ENCODE assay signal across 8 cellular contexts in the genomic region with DNA sequence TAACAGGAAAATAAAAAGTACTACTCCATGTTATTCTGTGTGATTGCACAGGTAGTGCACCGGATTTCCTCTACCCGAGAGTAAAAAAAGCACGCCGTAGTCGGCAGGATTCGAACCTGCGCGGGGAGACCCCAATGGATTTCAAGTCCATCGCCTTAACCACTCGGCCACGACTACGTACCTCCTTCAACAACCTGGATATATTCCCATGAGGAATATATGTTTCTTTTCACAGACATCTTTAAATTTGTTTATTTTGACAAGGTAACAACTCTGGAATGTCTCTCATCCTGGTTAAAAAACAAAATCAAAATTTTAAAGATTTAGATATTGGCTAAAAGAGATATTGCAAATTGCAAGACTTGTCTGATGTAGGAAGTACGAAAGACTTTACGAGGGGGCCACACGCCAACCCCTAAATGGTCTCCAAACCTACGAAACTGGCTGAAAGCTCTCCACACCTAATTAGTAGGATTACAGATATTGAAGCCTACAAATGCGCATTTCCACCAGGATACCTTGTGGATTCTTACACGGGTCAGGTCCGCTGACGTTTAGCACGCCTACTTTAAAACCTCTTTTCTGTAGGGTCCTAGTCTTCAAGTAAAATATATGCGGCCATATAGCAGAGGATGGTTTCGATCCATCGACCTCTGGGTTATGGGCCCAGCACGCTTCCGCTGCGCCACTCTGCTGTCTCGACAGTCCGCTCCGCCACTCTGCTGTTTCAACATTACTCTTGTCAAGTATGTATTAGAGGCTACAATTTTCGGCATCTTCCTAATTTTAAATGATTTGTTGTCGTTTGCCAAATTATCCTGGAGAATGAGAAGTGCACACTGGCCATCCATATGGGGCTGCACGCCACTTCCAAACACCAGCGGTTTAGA. TPM values are rescaled to one million over a fixed set of nuclear protein-coding genes. Genes with fewer than 3 reads are reported as not detected.
DNase-seq lines count a peak whose midpoint lies in the region; ATAC-seq lines count a peak whose summit lies in the region.

No MANE protein-coding gene starts in this region.

- POLR2A ChIA-PET in CD4-positive, alpha-beta memory T cell (lab: Charles Lee; ENCODE audit: partially characterized antibody) = interaction anchor here (0.6 to 3.7 kb wide), 27 partner anchors 10 to 1580 kb away, joined by 3 to 18 read pairs (median 4); a partner anchor contains a TSS

- H3K4me3 Mint-ChIP-seq in CD4-positive, alpha-beta memory T cell = peak overlapping the region; percentile 81 to 95 (median 92)

- ATAC-seq in GM21825 (IDR thresholded peaks at IDR 0.05; ENCODE audit: unreplicated experiment) (peak; percentile 42), left ventricle myocardium superior (peak; percentile 93), aorta (ENCODE audit: low FRiP score) (peak; percentile 87)

- peaks cover 0 to 20% (median 1%) of the 10 kb centered on the region in 8 donors for H3K9me3 Mint-ChIP-seq in CD4-positive, alpha-beta memory T cell

- no peaks in the 10 kb centered on the region for H3K9me3 ChIP-seq in CD4-positive, alpha-beta memory T cell (ENCODE audit: control insufficient read depth in 1 of 2, low read length in 2 of 2)
- no peaks in the 10 kb centered on the region for H3K9me3 ChIP-seq in aorta (ENCODE audit: control insufficient read depth, low read length)

- H3K27ac Mint-ChIP-seq in CD4-positive, alpha-beta memory T cell = peak overlapping the region; percentile 92 to 99 (median 96)

- peaks cover 0 to 8% of the 10 kb centered on the region in 2 donors for H3K27me3 Mint-ChIP-seq in CD4-positive, alpha-beta memory T cell

- DNase-seq in CD4-positive, alpha-beta memory T cell = peak; percentile 84 to 88 (median 85)
- DNase-seq in NCI-H1105 treated with DMSO at 0.1 percent for 48 hours (lab: John Stamatoyannopoulos, UW) (peak; percentile 86), T-helper 1 cell (peak; percentile 45 to 82 (median 71)), amniotic epithelial cell (ENCODE audit: low read depth) (peak; percentile 89), left ventricle myocardium superior (peak; percentile 71), aorta (peak; percentile 73 to 87)

- H3K4me3 ChIP-seq in CD4-positive, alpha-beta memory T cell (ENCODE audit: low read length in 2 of 2) = peak overlapping the region; percentile 31 to 73
- peak overlapping the region; percentile 50 for H3K4me3 ChIP-seq in rectal smooth muscle tissue (ENCODE audit: low read length)
- peak overlapping the region; percentile 41 to 84 for H3K4me3 ChIP-seq in aorta (ENCODE audit: low read length in 2 of 2)

- H3K9ac ChIP-seq in rectal smooth muscle tissue (ENCODE audit: low read length) = no peak overlapping the region

- 1% methylated on average over 34 of the region's 34 CpGs for WGBS in aorta, 2 donors

- intact Hi-C loops in CD4-positive, alpha-beta memory T cell (cut with micrococcal nuclease) = loop anchor here (1.0 to 10.0 kb wide), 7 partner anchors 7 to 1162 kb away; a partner anchor contains a TSS
- intact Hi-C loops in left ventricle myocardium superior (cut with micrococcal nuclease) = no loop called here
- intact Hi-C loops in aorta (cut with DNase I) = loop anchor here in 1 of 2 donors (2.0 kb wide), 1 partner anchor 26 kb away; no protein-coding TSS in a partner anchor

- peaks cover 0 to 23% of the 10 kb centered on the region in 2 donors for H3K36me3 Mint-ChIP-seq in CD4-positive, alpha-beta memory T cell

- H3K36me3 ChIP-seq in CD4-positive, alpha-beta memory T cell (ENCODE audit: insufficient read depth, low read length) = no peaks in the 10 kb centered on the region
- no peaks in the 10 kb centered on the region for H3K36me3 ChIP-seq in rectal smooth muscle tissue (ENCODE audit: control insufficient read depth, insufficient read depth, low read length)
- no peaks in the 10 kb centered on the region for H3K36me3 ChIP-seq in aorta (ENCODE audit: control insufficient read depth in 1 of 2, insufficient read depth in 2 of 2, low read length in 1 of 2)

- CTCF ChIA-PET in CD4-positive, alpha-beta memory T cell (lab: Charles Lee; ENCODE audit: partially characterized antibody) = interaction anchor here (1.9 to 3.6 kb wide), 2 partner anchors 9 to 16 kb away, joined by 6 to 12 read pairs; no protein-coding TSS in a partner anchor

- peak overlapping the region; percentile 56 for H3K27ac ChIP-seq in CD4-positive, alpha-beta memory T cell (ENCODE audit: low read depth, low read length)
- H3K27ac ChIP-seq in rectal smooth muscle tissue (ENCODE audit: low read depth, low read length) (no peak overlapping the region), aorta (ENCODE audit: low read depth in 1 of 2, low read length in 2 of 2) (no peak overlapping the region)

- no peaks in the 10 kb centered on the region for H3K27me3 ChIP-seq in CD4-positive, alpha-beta memory T cell (ENCODE audit: insufficient read depth, low read length)
- H3K27me3 ChIP-seq in rectal smooth muscle tissue (ENCODE audit: control insufficient read depth, insufficient read depth, low read length) (no peaks in the 10 kb centered on the region), aorta (ENCODE audit: control insufficient read depth in 1 of 2, insufficient read depth in 2 of 2, low read length in 1 of 2) (no peaks in the 10 kb centered on the region)

- peaks cover 29 to 54% (median 39%) of the 10 kb centered on the region in 4 donors for H3K4me1 Mint-ChIP-seq in CD4-positive, alpha-beta memory T cell

- peaks cover 29% of the 10 kb centered on the region for H3K4me1 ChIP-seq in CD4-positive, alpha-beta memory T cell (ENCODE audit: insufficient read depth, low read length)
- no peaks in the 10 kb centered on the region for H3K4me1 ChIP-seq in rectal smooth muscle tissue (ENCODE audit: control insufficient read depth, insufficient read depth, low read length)
- no peaks in the 10 kb centered on the region for H3K4me1 ChIP-seq in aorta (ENCODE audit: control insufficient read depth in 1 of 2, insufficient read depth in 2 of 2, low read length in 2 of 2)

RNA-seq across cellular contexts. Expression of a gene that starts 52.3 kb away (rescaled TPM):
- total RNA-seq in CD4-positive, alpha-beta memory T cell = 100 to 1,000 TPM; 315 to 323 TPM
- polyA plus RNA-seq in CD4-positive, alpha-beta memory T cell = 100 to 1,000 TPM in 1 of 2 donors, 10 to 100 TPM in 1; 68.1 to 126 TPM
- total RNA-seq in left ventricle myocardium superior (15.5 TPM), aorta (10 to 100 TPM; 12.8 to 53.7 TPM)
- 10 to 100 TPM in 1 of 2 donors, 1 to 10 TPM in 1; 9.1 to 18.2 TPM for polyA plus RNA-seq in aorta

Comparison
In these comparisons a context has a peak if more than half of its experiments do, and no peak if none do; other contexts are left out.
1. ATAC-seq: peak in every context shown above with its lines; median percentile 93 in left ventricle myocardium superior; 87 in aorta; 42 in GM21825.
2. RNA of a gene that starts 52.3 kb away (total RNA-seq): 315 to 323 TPM in CD4-positive, alpha-beta memory T cell; 12.8 to 53.7 TPM in aorta and 15.5 TPM in left ventricle myocardium superior (single experiment); every median in the first group is over 4 times any median in the second.
3. Peak in every context shown above with its lines, with median percentiles within 50 percentile points of each other: DNase-seq and H3K4me3 ChIP-seq.